In the genomic region with DNA sequence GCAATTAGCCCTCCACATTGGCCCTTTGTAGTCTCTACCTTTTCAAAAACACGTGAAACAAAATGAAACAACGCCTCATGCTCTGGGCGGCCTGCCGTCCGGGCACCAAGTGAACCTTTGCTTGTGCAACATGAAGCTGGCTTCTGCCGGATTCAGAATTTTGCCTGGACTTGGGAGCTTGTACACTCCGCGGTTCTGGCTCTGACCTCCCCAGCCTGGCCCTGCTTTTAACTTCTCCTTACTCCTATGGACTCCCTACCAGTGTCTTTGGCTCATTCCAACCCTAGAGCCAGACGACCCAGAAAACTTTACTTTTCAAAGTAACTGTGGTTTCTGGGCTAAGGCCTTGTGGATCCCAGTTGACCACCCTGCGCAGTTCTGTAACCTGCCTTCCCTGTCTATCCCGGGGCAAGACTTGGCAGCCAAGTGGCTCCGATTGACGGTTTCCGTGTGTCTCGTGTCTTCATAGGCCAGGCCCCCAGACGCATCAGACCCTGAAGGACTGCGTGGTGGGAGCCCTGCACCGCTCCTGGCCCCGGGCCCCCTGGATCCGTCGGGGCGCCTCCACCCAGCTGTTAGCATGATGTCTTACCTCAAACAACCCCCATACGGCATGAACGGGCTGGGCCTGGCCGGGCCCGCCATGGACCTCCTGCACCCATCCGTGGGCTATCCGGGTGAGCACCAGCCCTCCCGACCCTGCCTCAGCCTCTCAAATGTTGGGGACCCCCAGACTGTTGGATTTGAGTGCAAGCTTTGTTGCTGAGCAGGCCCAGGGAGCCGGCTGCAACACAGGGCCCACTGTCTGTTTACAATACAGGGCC, we compare ENCODE assay signal across 12 cellular contexts. TPM values are rescaled to one million over a fixed set of nuclear protein-coding genes. Genes with fewer than 3 reads are reported as not detected.
DNase-seq lines count a peak whose midpoint lies in the region; ATAC-seq lines count a peak whose summit lies in the region.
"Had no signal": no experiment of that assay in that cellular context is flagged by ENCODE, and none has a peak within 500 bp of the region (broad histone marks: within the 10 kb centered on the region; RNA-seq: fewer than 3 reads in every experiment).

No MANE protein-coding gene starts in this region.

- H3K4me1 Mint-ChIP-seq in CD8-positive, alpha-beta memory T cell = peaks cover 61 to 88% (median 68%) of the 10 kb centered on the region in 3 donors
- H3K4me1 Mint-ChIP-seq in natural killer cell treated with Interleukin-12 subunit alpha and Interleukin-12 subunit beta and Interleukin-15 and Interleukin-18, amount 100 ng/mL, for 72 hours (ENCODE audit: low read depth in 2 of 2) = peaks cover 43 to 53% of the 10 kb centered on the region in 2 donors

- no peak overlapping the region for H3K4me3 ChIP-seq in CD8-positive, alpha-beta memory T cell (ENCODE audit: low read length)
- H3K4me3 ChIP-seq in H7 (ENCODE audit: insufficient read depth, low read depth, low read length) = no peak overlapping the region
- peak overlapping the region; percentile 63 for H3K4me3 ChIP-seq in ectodermal cell (ENCODE audit: insufficient read depth, low read depth, low read length)

- POLR2A ChIA-PET in CD8-positive, alpha-beta memory T cell (lab: Charles Lee) = no interaction called here

- no peak for ATAC-seq in natural killer cell treated with Interleukin-12 subunit alpha and Interleukin-12 subunit beta and Interleukin-15 and Interleukin-18, amount 100 ng/mL, for 72 hours
- ATAC-seq in HG02938 (IDR thresholded peaks at IDR 0.05; ENCODE audit: unreplicated experiment) = no peak

- peaks cover 54% of the 10 kb centered on the region for H3K27me3 ChIP-seq in CD8-positive, alpha-beta memory T cell (ENCODE audit: insufficient read depth, low read length, poor library complexity, severe bottlenecking)
- H3K27me3 ChIP-seq in H7 (ENCODE audit: control insufficient read depth, insufficient read depth, low read length) = peaks cover 96% of the 10 kb centered on the region
- peaks cover 100% of the 10 kb centered on the region for H3K27me3 ChIP-seq in ectodermal cell (ENCODE audit: control insufficient read depth, insufficient read depth, low read length, poor library complexity, severe bottlenecking)

- H3K27me3 Mint-ChIP-seq in CD8-positive, alpha-beta memory T cell = peaks cover 77 to 88% of the 10 kb centered on the region in 2 donors
- H3K27me3 Mint-ChIP-seq in natural killer cell treated with Interleukin-12 subunit alpha and Interleukin-12 subunit beta and Interleukin-15 and Interleukin-18, amount 100 ng/mL, for 72 hours = peaks cover 67 to 80% of the 10 kb centered on the region in 2 donors

- no peaks in the 10 kb centered on the region for H3K9me3 ChIP-seq in CD8-positive, alpha-beta memory T cell (ENCODE audit: low read length)
- H3K9me3 ChIP-seq in ectodermal cell (ENCODE audit: control insufficient read depth, low read length) = no peaks in the 10 kb centered on the region

- no peak overlapping the region for H3K27ac Mint-ChIP-seq in CD8-positive, alpha-beta memory T cell
- H3K27ac Mint-ChIP-seq in natural killer cell treated with Interleukin-12 subunit alpha and Interleukin-12 subunit beta and Interleukin-15 and Interleukin-18, amount 100 ng/mL, for 72 hours = no peak overlapping the region

- DNase-seq in CD8-positive, alpha-beta memory T cell = no peak
- DNase-seq in H7 (peak; percentile 51), NCI-H1417 treated with DMSO at 0.1 percent for 48 hours (lab: John Stamatoyannopoulos, UW) (no peak), middle frontal gyrus (ENCODE audit: extremely low spot score, low spot score) (no peak)
- DNase-seq in natural killer cell treated with Interleukin-12 subunit alpha and Interleukin-12 subunit beta and Interleukin-15 and Interleukin-18, amount 100 ng/mL, for 72 hours (ENCODE audit: low spot score) = no peak
- DNase-seq: central memory CD4-positive, alpha-beta T cell; DMS153; NCI-H69 had no signal

- H3K36me3 Mint-ChIP-seq in CD8-positive, alpha-beta memory T cell = no peaks in the 10 kb centered on the region
- peaks cover 6% of the 10 kb centered on the region for H3K36me3 Mint-ChIP-seq in natural killer cell treated with Interleukin-12 subunit alpha and Interleukin-12 subunit beta and Interleukin-15 and Interleukin-18, amount 100 ng/mL, for 72 hours

- H3K27ac ChIP-seq in CD8-positive, alpha-beta memory T cell (ENCODE audit: low read depth, low read length) = no peak overlapping the region
- no peak overlapping the region for H3K27ac ChIP-seq in ectodermal cell (ENCODE audit: insufficient read depth, low read depth, low read length, poor library complexity, severe bottlenecking)
- H3K27ac ChIP-seq: SK-N-MC had no signal

- H3K4me1 ChIP-seq in CD8-positive, alpha-beta memory T cell (ENCODE audit: insufficient read depth, low read length) = peaks cover 32% of the 10 kb centered on the region
- H3K4me1 ChIP-seq in ectodermal cell (ENCODE audit: control insufficient read depth, insufficient read depth, low read length) = peaks cover 32% of the 10 kb centered on the region

- peaks cover 0 to 10% (median 3%) of the 10 kb centered on the region in 5 donors for H3K9me3 Mint-ChIP-seq in CD8-positive, alpha-beta memory T cell
- no peaks in the 10 kb centered on the region for H3K9me3 Mint-ChIP-seq in natural killer cell treated with Interleukin-12 subunit alpha and Interleukin-12 subunit beta and Interleukin-15 and Interleukin-18, amount 100 ng/mL, for 72 hours

- H3K4me3 Mint-ChIP-seq in CD8-positive, alpha-beta memory T cell = peak overlapping the region in 6 of 7 donors; percentile 44 to 80 (median 69)
- H3K4me3 Mint-ChIP-seq in natural killer cell treated with Interleukin-12 subunit alpha and Interleukin-12 subunit beta and Interleukin-15 and Interleukin-18, amount 100 ng/mL, for 72 hours = peak overlapping the region; percentile 29

- H3K36me3 ChIP-seq in CD8-positive, alpha-beta memory T cell (ENCODE audit: insufficient read depth, low read length) = no peaks in the 10 kb centered on the region
- H3K36me3 ChIP-seq in H7 (replicated peaks; ENCODE audit: control insufficient read depth, insufficient read depth, low read length) (no peaks in the 10 kb centered on the region), ectodermal cell (ENCODE audit: control insufficient read depth, insufficient read depth, low read length) (peaks cover 6% of the 10 kb centered on the region)

- CTCF ChIA-PET in CD8-positive, alpha-beta memory T cell (lab: Charles Lee) = no interaction called here

- WGBS in ectodermal cell, 2 experiments = 6 to 7% methylated on average over 30 of the region's 30 CpGs

RNA-seq across cellular contexts. Expression of gene OTX1, which starts 2.0 kb away (rescaled TPM):
- total RNA-seq in CD8-positive, alpha-beta memory T cell = not detected
- not detected for polyA plus RNA-seq in CD8-positive, alpha-beta memory T cell
- 0.03 and 0.26 TPM in 2 replicates for total RNA-seq in H7 (2014; rRNA removed; shearing (Covaris generic))
- polyA plus RNA-seq in ectodermal cell (2013, experiment 1 of 4) = 72.8 TPM
- polyA plus RNA-seq in ectodermal cell (2013, experiment 2 of 4) = 117 TPM
- polyA plus RNA-seq in ectodermal cell (2013, experiment 3 of 4) = 62.0 TPM
- polyA plus RNA-seq in ectodermal cell (2013, experiment 4 of 4) = 82.8 TPM
- under 1 TPM in 1 of 2 donors, not detected in 1; 0.75 TPM for total RNA-seq in natural killer cell treated with Interleukin-12 subunit alpha and Interleukin-12 subunit beta and Interleukin-15 and Interleukin-18, amount 100 ng/mL, for 72 hours
- total RNA-seq: mononuclear cell had no signal
